Comparison of ENCODE assay signal across 8 cellular contexts in the genomic region with DNA sequence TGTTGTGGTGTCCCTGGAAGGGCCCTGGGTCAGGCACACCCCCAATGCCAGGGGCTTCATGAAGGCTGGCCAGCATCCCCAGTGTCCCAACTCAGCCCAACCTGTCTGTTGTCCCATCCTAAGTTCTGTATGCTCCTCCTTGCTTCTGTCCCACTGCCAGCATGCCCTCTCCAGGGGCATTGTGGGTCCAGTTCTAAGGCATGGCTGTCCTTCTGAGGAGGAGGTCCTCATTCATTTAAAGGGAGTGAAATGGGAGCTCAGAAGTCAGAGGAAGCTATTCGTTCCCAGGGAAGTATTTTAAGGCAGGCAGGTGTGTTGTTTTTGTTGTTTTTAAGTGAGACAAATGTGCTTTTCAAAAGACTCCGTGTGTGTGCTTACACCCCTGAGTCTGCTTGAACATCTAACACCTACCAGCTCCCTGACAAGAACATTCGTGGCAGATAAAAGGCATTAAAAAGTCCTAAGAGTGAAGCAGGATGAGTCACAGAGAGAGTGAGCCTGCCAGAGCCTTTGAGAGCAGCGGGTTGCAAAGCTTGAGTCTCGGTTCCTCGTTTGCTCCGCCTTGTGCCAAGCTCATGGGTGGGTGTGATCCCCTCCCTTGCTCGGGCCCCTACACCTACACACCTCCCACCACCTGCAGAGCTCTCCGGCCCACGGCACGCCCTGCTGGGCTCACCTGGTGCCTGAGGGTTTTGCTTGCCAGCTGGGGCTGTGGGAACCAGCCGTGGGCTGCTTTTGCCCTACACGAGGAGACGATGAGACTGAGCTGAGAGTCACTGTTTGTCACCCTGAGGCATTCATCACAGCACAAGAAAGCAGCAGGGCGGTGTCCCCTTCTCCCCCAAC.
DNase-seq lines count a peak whose midpoint lies in the region; ATAC-seq and TF ChIP-seq lines count a peak whose summit lies in the region.

No MANE protein-coding gene starts in this region.

- POLR2A ChIA-PET in RWPE1 (lab: Yijun Ruan, JAX; ENCODE audit: low non-redundant PET) = no interaction called here

- no peak for TF ChIP-seq CTCF in RWPE1 (conservative IDR thresholded peaks at IDR 0.05; ENCODE audit: low read depth)

- CTCF ChIA-PET in RWPE1 (lab: Yijun Ruan, JAX) = no interaction called here

- peak; percentile 74 for ATAC-seq in GM18873 (IDR thresholded peaks at IDR 0.05; ENCODE audit: low FRiP score, unreplicated experiment)
- ATAC-seq in HG02973 (IDR thresholded peaks at IDR 0.05; ENCODE audit: unreplicated experiment) = peak; percentile 86

- DNase-seq in ACHN (peak; percentile 44), RWPE1 (ENCODE audit: low spot score) (peak; percentile 33), caudate nucleus (lab: John Stamatoyannopoulos, UW) (peak in 44 of 61 donors; percentile 18 to 93 (median 72)), SHP77 (lab: John Stamatoyannopoulos, UW) (no peak), NCI-H187 treated with DMSO at 0.1 percent for 48 hours (lab: John Stamatoyannopoulos, UW) (no peak)
- peak; percentile 6 to 25 for DNase-seq in stimulated activated CD4-positive, alpha-beta T cell treated with anti-CD3 and anti-CD28 coated beads, Interleukin-15, amount 100 ng/mL, for 48 hours (ENCODE audit: low read depth in 2 of 2)

- in situ Hi-C loops in ACHN (cut with HindIII; ENCODE audit: low pct_ligation_motif_present, low pct_unique_long_range_greater_than_20kb, low sequenced_read_pairs) = no loop called here

- H3K27ac ChIP-seq in RWPE1 (peak overlapping the region; percentile 58), caudate nucleus (ENCODE audit: low read depth, low read length) (peak overlapping the region; percentile 88)

Comparison
In these comparisons a context has a peak if more than half of its experiments do, and no peak if none do; other contexts are left out.
1. DNase-seq: peak in ACHN (single experiment), RWPE1 (single experiment), caudate nucleus (44 of 61) and stimulated activated CD4-positive, alpha-beta T cell treated with anti-CD3 and anti-CD28 coated beads, Interleukin-15, amount 100 ng/mL, for 48 hours (2 of 2); none in SHP77 (0 of 2) and NCI-H187 treated with DMSO at 0.1 percent for 48 hours (single experiment).